Comparison of ENCODE assay signal across 8 cellular contexts in the genomic region with DNA sequence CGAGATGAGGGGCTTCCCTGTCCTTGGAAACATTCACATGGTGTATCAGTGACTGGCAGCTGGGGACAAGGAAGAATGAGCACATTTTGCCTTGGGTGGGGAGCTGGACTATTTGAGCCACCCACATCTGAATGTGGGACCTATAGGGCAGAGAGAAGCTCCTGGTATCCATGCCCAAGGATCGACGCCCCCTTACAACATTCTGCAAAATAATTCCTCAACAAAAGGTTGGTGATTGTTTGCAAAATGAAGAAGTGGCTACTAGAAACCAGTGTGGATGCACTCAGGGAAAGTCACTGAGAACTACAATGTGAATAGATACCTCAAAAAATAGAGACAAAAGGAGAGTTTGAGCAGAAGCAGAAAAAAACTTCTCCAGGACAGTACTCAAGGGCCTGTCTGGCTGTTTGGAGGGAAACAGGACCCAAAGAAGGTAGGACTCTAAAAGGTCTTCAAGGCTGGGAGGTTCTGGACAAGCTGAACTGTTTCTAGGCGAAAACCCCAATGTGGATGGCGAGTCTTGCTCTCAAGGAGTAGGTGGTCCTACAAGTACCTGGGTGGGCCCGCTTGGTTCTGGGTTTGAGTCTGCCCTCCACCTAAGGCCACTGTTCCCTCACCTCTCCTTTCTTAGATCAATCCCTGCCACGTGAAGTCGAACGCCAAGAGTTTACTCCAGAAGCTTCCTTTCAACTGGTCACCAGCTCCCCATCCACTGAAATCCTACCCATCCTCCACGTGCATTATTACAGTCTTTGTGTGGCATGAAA.
A peak's percentile ranks its signal among the peaks of the same experiment; 100 is the strongest.
DNase-seq lines count a peak whose midpoint lies in the region; ATAC-seq and TF ChIP-seq lines count a peak whose summit lies in the region.

No MANE protein-coding gene starts in this region.

- peaks cover 43% of the 10 kb centered on the region for H3K79me2 ChIP-seq in MM.1S (ENCODE audit: low read length)

- H3K4me1 ChIP-seq in CD8-positive, alpha-beta memory T cell (ENCODE audit: insufficient read depth, low read length) = peaks cover 32% of the 10 kb centered on the region
- H3K4me1 ChIP-seq in MM.1S (ENCODE audit: low read length) = peaks cover 20% of the 10 kb centered on the region
- H3K4me1 ChIP-seq in neutrophil (ENCODE audit: control insufficient read depth in 1 of 2, insufficient read depth in 1 of 2, low read depth in 1 of 2, low read length in 1 of 2) = peaks cover 24 to 41% of the 10 kb centered on the region in 2 experiments

- no peak for TF ChIP-seq CTCF in MM.1S (IDR thresholded peaks at IDR 0.05; ENCODE audit: low read length)
- no peak for TF ChIP-seq CTCF in coronary artery (IDR thresholded peaks at IDR 0.05)
- no peak for TF ChIP-seq CTCF in neutrophil (IDR thresholded peaks at IDR 0.05)
- no peak for TF ChIP-seq CTCF in GM13976 (IDR thresholded peaks at IDR 0.05; ENCODE audit: borderline replicate concordance, control extremely low read depth, extremely low read depth, insufficient read depth, missing control alignments)
- TF ChIP-seq CTCF in GM10248 (IDR thresholded peaks at IDR 0.05; ENCODE audit: control extremely low read depth, extremely low read depth, low read depth, missing control alignments) = no peak

- no peaks in the 10 kb centered on the region for H4K20me1 ChIP-seq in MM.1S (ENCODE audit: insufficient read depth, low read length)

- H3F3A ChIP-seq in MM.1S (ENCODE audit: insufficient read depth, low read length) = peaks cover 4% of the 10 kb centered on the region; the same call in 1 of the 2 replicates

- H3K27me3 Mint-ChIP-seq in CD8-positive, alpha-beta memory T cell = peaks cover 0 to 3% of the 10 kb centered on the region in 2 donors

- POLR2A ChIA-PET in CD8-positive, alpha-beta memory T cell (lab: Charles Lee) = interaction anchor here (0.6 kb wide), 1 partner anchor 140 kb away, joined by 3 read pairs; no protein-coding TSS in a partner anchor
- POLR2A ChIA-PET in GM10248 (lab: Yijun Ruan, JAX) = interaction anchor here (1.1 kb wide), 1 partner anchor 23 kb away, joined by 4 read pairs; no protein-coding TSS in a partner anchor

- peaks cover 34% of the 10 kb centered on the region for H3K36me3 ChIP-seq in CD8-positive, alpha-beta memory T cell (ENCODE audit: insufficient read depth, low read length)
- peaks cover 8% of the 10 kb centered on the region; the same call in 1 of the 2 replicates for H3K36me3 ChIP-seq in MM.1S (replicated peaks; ENCODE audit: insufficient read depth, low read length)
- peaks cover 37% of the 10 kb centered on the region for H3K36me3 ChIP-seq in neutrophil

- H3K4me2 ChIP-seq in MM.1S (ENCODE audit: low read depth, low read length) = peak overlapping the region; percentile 86; the same call in 1 of the 2 replicates

- H3K9me2 ChIP-seq in MM.1S (replicated peaks; ENCODE audit: insufficient read depth, low read length) = no peaks in the 10 kb centered on the region

- CTCF ChIA-PET in CD8-positive, alpha-beta memory T cell (lab: Charles Lee) = interaction anchor here (0.9 to 2.4 kb wide), 2 partner anchors 151 to 200 kb away, joined by 3 to 5 read pairs; partner anchors contain the start of gene ZNF467
- CTCF ChIA-PET in GM10248 (lab: Yijun Ruan, JAX) = interaction anchor here (0.6 to 3.0 kb wide), 8 partner anchors 16 to 497 kb away, joined by 3 to 17 read pairs (median 4); partner anchors contain the start of genes ZNF425 and ZNF783

- peak overlapping the region; percentile 79 to 96 (median 92) for H3K27ac Mint-ChIP-seq in CD8-positive, alpha-beta memory T cell

- H3K27me3 ChIP-seq in CD8-positive, alpha-beta memory T cell (ENCODE audit: insufficient read depth, low read length, poor library complexity, severe bottlenecking) = no peaks in the 10 kb centered on the region
- H3K27me3 ChIP-seq in MM.1S (replicated peaks; ENCODE audit: insufficient read depth, low read length) = peaks cover 10% of the 10 kb centered on the region
- peaks cover 2% of the 10 kb centered on the region for H3K27me3 ChIP-seq in neutrophil

- H3K9ac ChIP-seq in MM.1S (ENCODE audit: low read length) = no peak overlapping the region

- no peak overlapping the region for H2AFZ ChIP-seq in MM.1S (ENCODE audit: low read length)

- no peak overlapping the region for H3K4me3 ChIP-seq in CD8-positive, alpha-beta memory T cell (ENCODE audit: low read length)
- H3K4me3 ChIP-seq in MM.1S (ENCODE audit: low read length) (0 out of 2 replicates have a peak overlapping the region, but pooled peaks have one; percentile 18), coronary artery (peak overlapping the region; percentile 97), neutrophil (ENCODE audit: low read depth in 1 of 2, low read length in 1 of 2) (peak overlapping the region in 1 of 2 experiments; percentile 2)

- ATAC-seq in HG03521 (IDR thresholded peaks at IDR 0.05; ENCODE audit: unreplicated experiment) (no peak), GM21825 (IDR thresholded peaks at IDR 0.05; ENCODE audit: unreplicated experiment) (no peak)

- peaks cover 41 to 52% (median 48%) of the 10 kb centered on the region in 3 donors for H3K4me1 Mint-ChIP-seq in CD8-positive, alpha-beta memory T cell

- H3K4me3 Mint-ChIP-seq in CD8-positive, alpha-beta memory T cell = peak overlapping the region; percentile 89 to 95 (median 93)

- in situ Hi-C loops in GM13976 (cut with MboI; ENCODE audit: low sequenced_read_pairs, unreplicated experiment) = no loop called here

- H3K27ac ChIP-seq in CD8-positive, alpha-beta memory T cell (ENCODE audit: low read depth, low read length) = peak overlapping the region; percentile 22
- H3K27ac ChIP-seq in MM.1S (ENCODE audit: low read length) = no peak overlapping the region
- no peak overlapping the region for H3K27ac ChIP-seq in coronary artery
- peak overlapping the region; percentile 30 for H3K27ac ChIP-seq in neutrophil

- H3K9me3 Mint-ChIP-seq in CD8-positive, alpha-beta memory T cell = no peaks in the 10 kb centered on the region

- no peaks in the 10 kb centered on the region for H3K9me3 ChIP-seq in CD8-positive, alpha-beta memory T cell (ENCODE audit: low read length)
- H3K9me3 ChIP-seq in MM.1S (replicated peaks; ENCODE audit: insufficient read depth, low read length) = no peaks in the 10 kb centered on the region
- H3K9me3 ChIP-seq in neutrophil = no peaks in the 10 kb centered on the region

- DNase-seq in CD8-positive, alpha-beta memory T cell = no peak
- DNase-seq in MM.1S (no peak), coronary artery (ENCODE audit: low spot score) (no peak), GM13976 (ENCODE audit: low spot score) (no peak), GM10248 (ENCODE audit: extremely low spot score) (no peak)

- H3K36me3 Mint-ChIP-seq in CD8-positive, alpha-beta memory T cell = peaks cover 3 to 46% (median 10%) of the 10 kb centered on the region in 3 donors

Comparison
In these comparisons a context has a peak if more than half of its experiments do, and no peak if none do; other contexts are left out.
1. H3K27ac ChIP-seq: peak in CD8-positive, alpha-beta memory T cell (single experiment) and neutrophil (single experiment); none in MM.1S (single experiment) and coronary artery (0 of 2).